In genomic region chr17:58381124-58381838, GRCh38 we compare ENCODE assay signal across 15 cellular contexts. TPM values are rescaled to one million over a fixed set of nuclear protein-coding genes. Genes with fewer than 3 reads are reported as not detected.
A peak's percentile ranks its signal among the peaks of the same experiment; 100 is the strongest.
DNase-seq lines count a peak whose midpoint lies in the region; ATAC-seq and TF ChIP-seq lines count a peak whose summit lies in the region.
"Had no signal": no experiment of that assay in that cellular context is flagged by ENCODE, and none has a peak within 500 bp of the region (broad histone marks: within the 10 kb centered on the region; RNA-seq: fewer than 3 reads in every experiment).

No MANE protein-coding gene starts in this region.

- H2BK12ac ChIP-seq in neuronal stem cell (ENCODE audit: low read length): no peak overlapping the region

- CTCF ChIA-PET in Calu3 (lab: Charles Lee): interaction anchor here (1.2 kb wide), 1 partner anchor 32 kb away, joined by 3 read pairs; no protein-coding TSS in a partner anchor

- no peak overlapping the region for H3K18ac ChIP-seq in neuronal stem cell (ENCODE audit: low read length)

- peak overlapping the region; percentile 24 for H2BK15ac ChIP-seq in neuronal stem cell (ENCODE audit: low read length)

- BruUV-seq in Calu3 (replicated peaks; lab: Mats Ljungman, UMichigan): no TSS peak

- no peak overlapping the region for H2BK120ac ChIP-seq in neuronal stem cell (ENCODE audit: low read depth, low read length)

- H3K14ac ChIP-seq in neuronal stem cell (ENCODE audit: low read length): no peak overlapping the region

- H3K79me1 ChIP-seq in neuronal stem cell (ENCODE audit: low read depth, low read length): no peaks in the 10 kb centered on the region

- intact Hi-C loops in Calu3 (cut with micrococcal nuclease; ENCODE audit: unreplicated experiment): no loop called here

- H3K36me3 ChIP-seq in neuronal stem cell (replicated peaks in 1 of 2; ENCODE audit: control insufficient read depth in 2 of 2, insufficient read depth in 2 of 2, low read length in 2 of 2) (no peaks in the 10 kb centered on the region), HAP-1 (replicated peaks) (no peaks in the 10 kb centered on the region)

- no peak for TF ChIP-seq CTCF in Calu3 (IDR thresholded peaks at IDR 0.05; ENCODE audit: unreplicated experiment)

- H3K27me3 Mint-ChIP-seq in Calu3 (ENCODE audit: unreplicated experiment) (no peaks in the 10 kb centered on the region), T-helper 17 cell (no peaks in the 10 kb centered on the region)
- H3K27me3 Mint-ChIP-seq: CD4-positive, CD25-positive, alpha-beta regulatory T cell; stimulated activated naive CD8-positive, alpha-beta T cell treated with anti-CD3 and anti-CD28 coated beads, Interleukin-15, amount 100 ng/mL, for 72 hours had no signal

- no peak overlapping the region for H3K4ac ChIP-seq in neuronal stem cell (ENCODE audit: low read length)

- H2AFZ ChIP-seq in neuronal stem cell (ENCODE audit: low read length): no peak overlapping the region
- H2AFZ ChIP-seq: parathyroid adenoma had no signal

- no CpG with 5 or more reads among the region's 2 CpGs for WGBS in neuronal stem cell (ENCODE audit: extremely low coverage in 2 of 2, insufficient read length in 2 of 2, insufficient replicate concordance in 1 of 2), 2 donors

- H3K4me1 Mint-ChIP-seq in Calu3 (ENCODE audit: low read depth, unreplicated experiment) (peaks cover 64% of the 10 kb centered on the region), T-helper 17 cell (peaks cover 37% of the 10 kb centered on the region)

- H3K4me3 Mint-ChIP-seq in Calu3 (ENCODE audit: low read depth, unreplicated experiment): no peak overlapping the region
- peak overlapping the region; percentile 25 for H3K4me3 Mint-ChIP-seq in T-helper 17 cell
- H3K4me3 Mint-ChIP-seq: endodermal cell had no signal

- H3K36me3 Mint-ChIP-seq in Calu3 (ENCODE audit: insufficient read depth, unreplicated experiment) (peaks cover 5% of the 10 kb centered on the region), T-helper 17 cell (ENCODE audit: low read depth) (peaks cover 2% of the 10 kb centered on the region)
- H3K36me3 Mint-ChIP-seq: CD4-positive, CD25-positive, alpha-beta regulatory T cell had no signal

- H3K4me3 ChIP-seq in neuronal stem cell (ENCODE audit: low read length in 2 of 2) (no peak overlapping the region), HAP-1 (no peak overlapping the region)

- H2AK5ac ChIP-seq in neuronal stem cell (ENCODE audit: low read depth, low read length): no peak overlapping the region

- H4K8ac ChIP-seq in neuronal stem cell (ENCODE audit: low read depth, low read length): no peak overlapping the region

- no peak overlapping the region for H3K9ac ChIP-seq in neuronal stem cell (ENCODE audit: low read depth, low read length, poor library complexity)
- H3K9ac ChIP-seq: parathyroid adenoma had no signal

- ATAC-seq in T-helper 17 cell (no peak), HG02884 (IDR thresholded peaks at IDR 0.05; ENCODE audit: unreplicated experiment) (no peak)
- ATAC-seq in activated CD4-positive, CD25-positive, alpha-beta regulatory T cell treated with anti-CD3 and anti-CD28 coated beads, Interleukin-2, amount 50 U/mL, for 24 hours: no peak
- ATAC-seq: left ventricle myocardium superior had no signal

- no peak overlapping the region for H2BK5ac ChIP-seq in neuronal stem cell (ENCODE audit: low read length)

- H3K4me1 ChIP-seq in neuronal stem cell (ENCODE audit: control insufficient read depth in 2 of 2, insufficient read depth in 1 of 2, low read depth in 1 of 2, low read length in 2 of 2) (peaks cover 4% of the 10 kb centered on the region in 2 donors), HAP-1 (no peaks in the 10 kb centered on the region)

- H3K9me3 Mint-ChIP-seq in Calu3 (ENCODE audit: low read depth, unreplicated experiment): no peaks in the 10 kb centered on the region
- H3K9me3 Mint-ChIP-seq: CD4-positive, CD25-positive, alpha-beta regulatory T cell; endodermal cell; stimulated activated naive CD8-positive, alpha-beta T cell treated with anti-CD3 and anti-CD28 coated beads, Interleukin-15, amount 100 ng/mL, for 72 hours had no signal

- H3K27ac Mint-ChIP-seq in Calu3 (ENCODE audit: unreplicated experiment) (no peak overlapping the region), T-helper 17 cell (peak overlapping the region; percentile 92)
- H3K27ac Mint-ChIP-seq: endodermal cell had no signal

- H3K9me3 ChIP-seq in T-helper 17 cell (ENCODE audit: control insufficient read depth, low read length, poor library complexity, severe bottlenecking) (no peaks in the 10 kb centered on the region), neuronal stem cell (replicated peaks in 1 of 2; ENCODE audit: control insufficient read depth in 2 of 2, insufficient read depth in 1 of 2, low read depth in 1 of 2, low read length in 2 of 2) (no peaks in the 10 kb centered on the region), HAP-1 (no peaks in the 10 kb centered on the region)

- in situ Hi-C loops in HAP-1 (cut with MboI; ENCODE audit: low sequenced_read_pairs): no loop called here

- no peak overlapping the region for H3K23ac ChIP-seq in neuronal stem cell (ENCODE audit: low read depth, low read length, poor library complexity)

- DNase-seq in Calu3 (peak; percentile 28), T-helper 17 cell (no peak), glomerular visceral epithelial cell (ENCODE audit: extremely low spot score) (peak; percentile 80), neuronal stem cell (ENCODE audit: low spot score) (no peak), HAP-1 (ENCODE audit: low spot score in 2 of 2) (no peak)
- DNase-seq in activated CD4-positive, CD25-positive, alpha-beta regulatory T cell (lab: John Stamatoyannopoulos, UW): no peak
- DNase-seq: CD4-positive, CD25-positive, alpha-beta regulatory T cell; endodermal cell; left ventricle myocardium superior; NCI-H446; stimulated activated naive CD8-positive, alpha-beta T cell treated with anti-CD3 and anti-CD28 coated beads, Interleukin-15, amount 100 ng/mL, for 72 hours; T1000 had no signal

- H3K27me3 ChIP-seq in neuronal stem cell (ENCODE audit: control insufficient read depth in 3 of 3, insufficient read depth in 3 of 3, low read depth in 1 of 3, low read length in 3 of 3): no peaks in the 10 kb centered on the region
- peaks cover 11% of the 10 kb centered on the region for H3K27me3 ChIP-seq in HAP-1 (ENCODE audit: low read depth)

- H3K27ac ChIP-seq in neuronal stem cell (replicated peaks; ENCODE audit: low read length): no peak overlapping the region

- no peak overlapping the region for H3K4me2 ChIP-seq in neuronal stem cell (ENCODE audit: insufficient read depth, low read length, poor library complexity, severe bottlenecking)

- no peak overlapping the region for H4K91ac ChIP-seq in neuronal stem cell (ENCODE audit: low read depth, low read length, poor library complexity)

RNA-seq across cellular contexts. Expression of gene SUPT4H1, which starts 29.3 kb away (rescaled TPM):
- total RNA-seq in Calu3 (2022) (40.3 and 46.7 TPM in 2 replicates), T-helper 17 cell (10 to 100 TPM; 41.3 to 50.6 TPM)
- polyA plus RNA-seq in neuronal stem cell (2013, experiment 1 of 2): 75.6 TPM
- polyA plus RNA-seq in neuronal stem cell (2013, experiment 2 of 2): 76.4 TPM

RNA-seq across cellular contexts. Expression of gene RNF43, which starts 36.1 kb away (rescaled TPM):
- total RNA-seq in Calu3 (2022) (2.9 and 4.5 TPM in 2 replicates), T-helper 17 cell (under 1 TPM; 0.57 to 0.94 TPM)
- 0.11 TPM for polyA plus RNA-seq in neuronal stem cell (2013, experiment 1 of 2)
- 0.18 TPM for polyA plus RNA-seq in neuronal stem cell (2013, experiment 2 of 2)

RNA-seq across cellular contexts. Expression of gene TSPOAP1, which starts 52.7 kb away (rescaled TPM):
- total RNA-seq in Calu3 (2022) (not detected in 2 replicates), T-helper 17 cell (10 to 100 TPM; 30.5 to 32.8 TPM)
- polyA plus RNA-seq in neuronal stem cell (2013, experiment 1 of 2): 26.2 TPM
- polyA plus RNA-seq in neuronal stem cell (2013, experiment 2 of 2): 25.2 TPM

Comparison
In these comparisons a context has a peak if more than half of its experiments do, and no peak if none do; other contexts are left out.
1. DNase-seq: peak in Calu3 (single experiment) and glomerular visceral epithelial cell (single experiment); none in T-helper 17 cell (0 of 3), neuronal stem cell (single experiment), HAP-1 (0 of 2) and activated CD4-positive, CD25-positive, alpha-beta regulatory T cell (0 of 4).
2. RNA of gene TSPOAP1, which starts 52.7 kb away (total RNA-seq): 30.5 to 32.8 TPM in T-helper 17 cell; not detected in Calu3; every median in the first group is over 10 times any median in the second.